ENCODE assay signal across 22 cellular contexts in genomic region chr12:2498961-2499500, GRCh38.
A peak's percentile ranks its signal among the peaks of the same experiment; 100 is the strongest.
DNase-seq lines count a peak whose midpoint lies in the region; ATAC-seq and TF ChIP-seq lines count a peak whose summit lies in the region.
"Had no signal": no experiment of that assay in that cellular context is flagged by ENCODE, and none has a peak within 500 bp of the region (broad histone marks: within the 10 kb centered on the region; RNA-seq: fewer than 3 reads in every experiment).

No MANE protein-coding gene starts in this region.

- no peaks in the 10 kb centered on the region for H3K27me3 ChIP-seq in colonic mucosa
- no peaks in the 10 kb centered on the region for H3K27me3 ChIP-seq in transverse colon
- H3K27me3 ChIP-seq: upper lobe of left lung had no signal

- H3K4me1 ChIP-seq in colonic mucosa (no peaks in the 10 kb centered on the region), transverse colon (peaks cover 17 to 34% (median 24%) of the 10 kb centered on the region in 4 donors)

- 53% methylated on average over 9 of the region's 10 CpGs; no CpG with 5 or more reads in 1 of the 2 donors for WGBS in transverse colon (ENCODE audit: low coverage in 1 of 2), 2 donors

- DNase-seq in NCI-H1417 (lab: John Stamatoyannopoulos, UW) (peak in 2 of 3 experiments; percentile 57 to 74), NCI-H1417 treated with DMSO at 0.1 percent for 48 hours (lab: John Stamatoyannopoulos, UW) (no peak), NCI-H345 (lab: John Stamatoyannopoulos, UW) (peak; percentile 54), colonic mucosa (peak; percentile 55), transverse colon (peak; percentile 58), NOMO-1 treated with dmso at 0.1 percent for 144 hours (lab: John Stamatoyannopoulos, UW; ENCODE audit: unreplicated experiment) (no peak)
- no peak for DNase-seq in activated CD4-positive, alpha-beta T cell treated with anti-CD3 and anti-CD28 coated beads for 4 hours
- DNase-seq: activated CD4-positive, alpha-beta T cell treated with anti-CD3 and anti-CD28 coated beads, Interleukin-2, amount 50 U/mL, for 4 hours; activated gamma-delta T cell; AML-193; effector CD4-positive, alpha-beta T cell; H7; NCI-H1694 treated with DMSO at 0.1 percent for 48 hours; NCI-H524 treated with DMSO at 0.1 percent for 48 hours; PC-3; stimulated activated naive B cell treated with anti-CD40 and anti-IgM and Interleukin-4, amounts not matched to agents 10 μg/mL and 1 μg/mL and 100 μg/mL, for 72 hours; upper lobe of left lung had no signal

- no peak overlapping the region for H3K27ac ChIP-seq in colonic mucosa
- H3K27ac ChIP-seq in transverse colon: no peak overlapping the region
- H3K27ac ChIP-seq: 22Rv1, upper lobe of left lung had no signal

- H3K36me3 ChIP-seq in colonic mucosa: no peaks in the 10 kb centered on the region
- H3K36me3 ChIP-seq in transverse colon: no peaks in the 10 kb centered on the region

- TF ChIP-seq EP300 in transverse colon (IDR thresholded peaks at IDR 0.05; ENCODE audit: low read depth): no peak

- intact Hi-C loops in colonic mucosa (cut with DNase I): no loop called here
- intact Hi-C loops in transverse colon (cut with DNase I; ENCODE audit: low total_unique reads): no loop called here

- TF ChIP-seq CTCF in colonic mucosa (IDR thresholded peaks at IDR 0.05): no peak
- no peak for TF ChIP-seq CTCF in transverse colon (IDR thresholded peaks at IDR 0.05)

- no peak for ATAC-seq in HG02885 (IDR thresholded peaks at IDR 0.05; ENCODE audit: poor library complexity, unreplicated experiment)
- ATAC-seq: esophagus mucosa, HepG2, PC-3, sciatic nerve had no signal

- in situ Hi-C loops in transverse colon (cut with MboI; ENCODE audit: low pct_ligation_motif_present in 1 of 4, low pct_unique_long_range_greater_than_20kb in 1 of 4, low sequenced_read_pairs in 3 of 4): no loop called here

- no peak for TF ChIP-seq POLR2A in transverse colon (IDR thresholded peaks at IDR 0.05)

- H3K4me3 ChIP-seq in colonic mucosa (no peak overlapping the region), transverse colon (no peak overlapping the region)
- H3K4me3 ChIP-seq: upper lobe of left lung had no signal

- H3K9me3 ChIP-seq in colonic mucosa: no peaks in the 10 kb centered on the region
- no peaks in the 10 kb centered on the region for H3K9me3 ChIP-seq in transverse colon
- H3K9me3 ChIP-seq: upper lobe of left lung had no signal

- peak overlapping the region in 1 of 2 donors; percentile 27 for H3K9ac ChIP-seq in colonic mucosa (ENCODE audit: low read depth in 2 of 2, low read length in 2 of 2)

Comparison
In these comparisons a context has a peak if more than half of its experiments do, and no peak if none do; other contexts are left out.
1. DNase-seq: peak in NCI-H1417 (2 of 3), NCI-H345 (single experiment), colonic mucosa (single experiment) and transverse colon (single experiment); none in NCI-H1417 treated with DMSO at 0.1 percent for 48 hours (single experiment), activated CD4-positive, alpha-beta T cell treated with anti-CD3 and anti-CD28 coated beads for 4 hours (0 of 2) and NOMO-1 treated with dmso at 0.1 percent for 144 hours (single experiment).